ENCODE assay signal across 1 cellular context in genomic region chr1:88891318-88892145, GRCh38.
A peak's percentile ranks its signal among the peaks of the same experiment; 100 is the strongest.
TF ChIP-seq lines count a peak whose summit lies in the region.

A gene with protein sequence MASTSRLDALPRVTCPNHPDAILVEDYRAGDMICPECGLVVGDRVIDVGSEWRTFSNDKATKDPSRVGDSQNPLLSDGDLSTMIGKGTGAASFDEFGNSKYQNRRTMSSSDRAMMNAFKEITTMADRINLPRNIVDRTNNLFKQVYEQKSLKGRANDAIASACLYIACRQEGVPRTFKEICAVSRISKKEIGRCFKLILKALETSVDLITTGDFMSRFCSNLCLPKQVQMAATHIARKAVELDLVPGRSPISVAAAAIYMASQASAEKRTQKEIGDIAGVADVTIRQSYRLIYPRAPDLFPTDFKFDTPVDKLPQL (minus strand): TSS chr1:88891567. CDS start chr1:88891499, 68 bp downstream.

TF ChIP-seq in K562, 482 proteins besides CTCF, POLR2A, EP300 and RAD21 (continued from another document and continues in another):
- TF ChIP-seq IRF9 (tag; IDR thresholded peaks at IDR 0.05) (no peak), GABPA (tag; conservative IDR thresholded peaks at IDR 0.05; ENCODE audit: low read depth) (0 out of 2 replicates have a peak, but pooled peaks have one; percentile 19), PHB (CRISPR knock-in tag; IDR thresholded peaks at IDR 0.05) (no peak), CREB1 (IDR thresholded peaks at IDR 0.05) (peak; percentile 97), CREB1 (CRISPR knock-in tag; IDR thresholded peaks at IDR 0.05) (peak; percentile 92), NRF1 (conservative IDR thresholded peaks at IDR 0.05 in 1 of 2, IDR thresholded peaks at IDR 0.05 in 1 of 2) (peak; percentile 80 to 85), NBN (IDR thresholded peaks at IDR 0.05; ENCODE audit: low read depth) (peak; percentile 90), RBBP5 (IDR thresholded peaks at IDR 0.05; ENCODE audit: borderline replicate concordance, insufficient read depth, low read length, poor library complexity, severe bottlenecking) (peak; percentile 98), BRD9 (IDR thresholded peaks at IDR 0.05; ENCODE audit: low read depth, partially characterized antibody) (peak; percentile 30), FOXK2 (conservative IDR thresholded peaks at IDR 0.05 in 1 of 2, IDR thresholded peaks at IDR 0.05 in 1 of 2; ENCODE audit: low read depth in 2 of 2) (peak; percentile 95 to 98), POLR2B (IDR thresholded peaks at IDR 0.05; ENCODE audit: low read depth, partially characterized antibody) (peak; percentile 96), ZNF764 (CRISPR knock-in tag; IDR thresholded peaks at IDR 0.05; ENCODE audit: low read depth) (no peak), STAT5A (IDR thresholded peaks at IDR 0.05; ENCODE audit: borderline replicate concordance, low read length) (peak; percentile 13; the same call in 1 of the 2 replicates), ARNT (IDR thresholded peaks at IDR 0.05) (peak in 1 of 2 experiments; percentile 49; a peak in 1 of 4 replicates), RCOR1 (IDR thresholded peaks at IDR 0.05; ENCODE audit: borderline replicate concordance in 1 of 2, low read depth in 2 of 2, low read length in 2 of 2) (0 out of 4 replicates have a peak, but pooled peaks of 1 of the 2 experiments have one; percentile 16), MAFG (tag; conservative IDR thresholded peaks at IDR 0.05) (no peak), EP400 (IDR thresholded peaks at IDR 0.05) (peak; percentile 91), CGGBP1 (CRISPR knock-in tag; IDR thresholded peaks at IDR 0.05) (peak; percentile 84; the same call in 1 of the 2 replicates), GATAD2A (IDR thresholded peaks at IDR 0.05) (peak; percentile 23; the same call in 1 of the 2 replicates), ZBTB49 (CRISPR knock-in tag; IDR thresholded peaks at IDR 0.05; ENCODE audit: borderline replicate concordance) (0 out of 2 replicates have a peak, but pooled peaks have one; percentile 71), POLR2H (tag; IDR thresholded peaks at IDR 0.05; ENCODE audit: low read depth) (peak; percentile 95), HCFC1 (IDR thresholded peaks at IDR 0.05; ENCODE audit: low read depth, low read length) (peak; percentile 76), SMAD1 (IDR thresholded peaks at IDR 0.05; ENCODE audit: low read depth, low read length, partially characterized antibody) (peak; percentile 81), FOSL1 (tag; conservative IDR thresholded peaks at IDR 0.05) (peak; percentile 52; the same call in 1 of the 2 replicates), SMARCC2 (IDR thresholded peaks at IDR 0.05; ENCODE audit: low read depth) (no peak), CBFA2T3 (IDR thresholded peaks at IDR 0.05) (no peak), DIDO1 (tag; IDR thresholded peaks at IDR 0.05; ENCODE audit: low read depth) (peak; percentile 87), NFIC (IDR thresholded peaks at IDR 0.05) (peak; percentile 71), ZNF518B (CRISPR knock-in tag; IDR thresholded peaks at IDR 0.05) (no peak), VEZF1 (CRISPR knock-in tag; IDR thresholded peaks at IDR 0.05) (peak; percentile 77), ETV1 (tag; conservative IDR thresholded peaks at IDR 0.05; ENCODE audit: low read depth) (0 out of 2 replicates have a peak, but pooled peaks have one; percentile 29), ZNF830 (CRISPR knock-in tag; IDR thresholded peaks at IDR 0.05) (0 out of 2 replicates have a peak, but pooled peaks have one; percentile 27), BCOR (IDR thresholded peaks at IDR 0.05) (peak; percentile 46; the same call in 1 of the 2 replicates), PRPF4 (IDR thresholded peaks at IDR 0.05; ENCODE audit: insufficient read depth, low read depth, low read length, poor library complexity, severe bottlenecking) (no peak), KDM4B (IDR thresholded peaks at IDR 0.05; ENCODE audit: borderline replicate concordance in 2 of 2, low read depth in 1 of 2) (peak in 1 of 2 experiments; percentile 64; a peak in 1 of 4 replicates), MTA1 (IDR thresholded peaks at IDR 0.05; ENCODE audit: borderline replicate concordance) (peak; percentile 94), POU5F1 (IDR thresholded peaks at IDR 0.05; ENCODE audit: borderline replicate concordance, low read depth, low read length, partially characterized antibody) (peak; percentile 97), SMAD4 (CRISPR knock-in tag; conservative IDR thresholded peaks at IDR 0.05) (peak; percentile 82), SOX6 (IDR thresholded peaks at IDR 0.05) (peak; percentile 18; the same call in 1 of the 2 replicates), ZNF511 (CRISPR knock-in tag; IDR thresholded peaks at IDR 0.05) (peak; percentile 83)
- TF ChIP-seq, protein P1, sequence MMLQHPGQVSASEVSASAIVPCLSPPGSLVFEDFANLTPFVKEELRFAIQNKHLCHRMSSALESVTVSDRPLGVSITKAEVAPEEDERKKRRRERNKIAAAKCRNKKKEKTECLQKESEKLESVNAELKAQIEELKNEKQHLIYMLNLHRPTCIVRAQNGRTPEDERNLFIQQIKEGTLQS (IDR thresholded peaks at IDR 0.05), result peak; percentile 27; the same call in 1 of the 2 replicates
- TF ChIP-seq, protein P1 (CRISPR knock-in tag; conservative IDR thresholded peaks at IDR 0.05), result no peak; the same call in 1 of the 2 replicates
- TF ChIP-seq, protein P2, sequence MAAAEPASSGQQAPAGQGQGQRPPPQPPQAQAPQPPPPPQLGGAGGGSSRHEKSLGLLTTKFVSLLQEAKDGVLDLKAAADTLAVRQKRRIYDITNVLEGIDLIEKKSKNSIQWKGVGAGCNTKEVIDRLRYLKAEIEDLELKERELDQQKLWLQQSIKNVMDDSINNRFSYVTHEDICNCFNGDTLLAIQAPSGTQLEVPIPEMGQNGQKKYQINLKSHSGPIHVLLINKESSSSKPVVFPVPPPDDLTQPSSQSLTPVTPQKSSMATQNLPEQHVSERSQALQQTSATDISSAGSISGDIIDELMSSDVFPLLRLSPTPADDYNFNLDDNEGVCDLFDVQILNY (CRISPR knock-in tag; IDR thresholded peaks at IDR 0.05), result no peak
- TF ChIP-seq, protein P3, sequence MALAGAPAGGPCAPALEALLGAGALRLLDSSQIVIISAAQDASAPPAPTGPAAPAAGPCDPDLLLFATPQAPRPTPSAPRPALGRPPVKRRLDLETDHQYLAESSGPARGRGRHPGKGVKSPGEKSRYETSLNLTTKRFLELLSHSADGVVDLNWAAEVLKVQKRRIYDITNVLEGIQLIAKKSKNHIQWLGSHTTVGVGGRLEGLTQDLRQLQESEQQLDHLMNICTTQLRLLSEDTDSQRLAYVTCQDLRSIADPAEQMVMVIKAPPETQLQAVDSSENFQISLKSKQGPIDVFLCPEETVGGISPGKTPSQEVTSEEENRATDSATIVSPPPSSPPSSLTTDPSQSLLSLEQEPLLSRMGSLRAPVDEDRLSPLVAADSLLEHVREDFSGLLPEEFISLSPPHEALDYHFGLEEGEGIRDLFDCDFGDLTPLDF (CRISPR knock-in tag; IDR thresholded peaks at IDR 0.05), result peak; percentile 57; the same call in 1 of the 2 replicates
- TF ChIP-seq, protein P4, sequence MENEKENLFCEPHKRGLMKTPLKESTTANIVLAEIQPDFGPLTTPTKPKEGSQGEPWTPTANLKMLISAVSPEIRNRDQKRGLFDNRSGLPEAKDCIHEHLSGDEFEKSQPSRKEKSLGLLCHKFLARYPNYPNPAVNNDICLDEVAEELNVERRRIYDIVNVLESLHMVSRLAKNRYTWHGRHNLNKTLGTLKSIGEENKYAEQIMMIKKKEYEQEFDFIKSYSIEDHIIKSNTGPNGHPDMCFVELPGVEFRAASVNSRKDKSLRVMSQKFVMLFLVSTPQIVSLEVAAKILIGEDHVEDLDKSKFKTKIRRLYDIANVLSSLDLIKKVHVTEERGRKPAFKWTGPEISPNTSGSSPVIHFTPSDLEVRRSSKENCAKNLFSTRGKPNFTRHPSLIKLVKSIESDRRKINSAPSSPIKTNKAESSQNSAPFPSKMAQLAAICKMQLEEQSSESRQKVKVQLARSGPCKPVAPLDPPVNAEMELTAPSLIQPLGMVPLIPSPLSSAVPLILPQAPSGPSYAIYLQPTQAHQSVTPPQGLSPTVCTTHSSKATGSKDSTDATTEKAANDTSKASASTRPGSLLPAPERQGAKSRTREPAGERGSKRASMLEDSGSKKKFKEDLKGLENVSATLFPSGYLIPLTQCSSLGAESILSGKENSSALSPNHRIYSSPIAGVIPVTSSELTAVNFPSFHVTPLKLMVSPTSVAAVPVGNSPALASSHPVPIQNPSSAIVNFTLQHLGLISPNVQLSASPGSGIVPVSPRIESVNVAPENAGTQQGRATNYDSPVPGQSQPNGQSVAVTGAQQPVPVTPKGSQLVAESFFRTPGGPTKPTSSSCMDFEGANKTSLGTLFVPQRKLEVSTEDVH (IDR thresholded peaks at IDR 0.05; ENCODE audit: low read depth, partially characterized antibody), result peak; percentile 80
- TF ChIP-seq, protein P5, sequence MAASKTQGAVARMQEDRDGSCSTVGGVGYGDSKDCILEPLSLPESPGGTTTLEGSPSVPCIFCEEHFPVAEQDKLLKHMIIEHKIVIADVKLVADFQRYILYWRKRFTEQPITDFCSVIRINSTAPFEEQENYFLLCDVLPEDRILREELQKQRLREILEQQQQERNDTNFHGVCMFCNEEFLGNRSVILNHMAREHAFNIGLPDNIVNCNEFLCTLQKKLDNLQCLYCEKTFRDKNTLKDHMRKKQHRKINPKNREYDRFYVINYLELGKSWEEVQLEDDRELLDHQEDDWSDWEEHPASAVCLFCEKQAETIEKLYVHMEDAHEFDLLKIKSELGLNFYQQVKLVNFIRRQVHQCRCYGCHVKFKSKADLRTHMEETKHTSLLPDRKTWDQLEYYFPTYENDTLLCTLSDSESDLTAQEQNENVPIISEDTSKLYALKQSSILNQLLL (CRISPR knock-in tag; IDR thresholded peaks at IDR 0.05; ENCODE audit: borderline replicate concordance), result no peak
